17 cellular contexts compared by ENCODE assay signal in genomic region chr9:93965830-93966577, GRCh38. TPM values are rescaled to one million over a fixed set of nuclear protein-coding genes. Genes with fewer than 3 reads are reported as not detected.
A peak's percentile ranks its signal among the peaks of the same experiment; 100 is the strongest.
DNase-seq lines count a peak whose midpoint lies in the region; ATAC-seq and TF ChIP-seq lines count a peak whose summit lies in the region.
"Had no signal": no experiment of that assay in that cellular context is flagged by ENCODE, and none has a peak within 500 bp of the region (broad histone marks: within the 10 kb centered on the region; RNA-seq: fewer than 3 reads in every experiment).

No MANE protein-coding gene starts in this region.

- H3K4me1 ChIP-seq in breast epithelium = no peaks in the 10 kb centered on the region
- no peaks in the 10 kb centered on the region for H3K4me1 ChIP-seq in PC-9 (replicated peaks; ENCODE audit: insufficient read depth)
- H3K4me1 ChIP-seq in hepatocyte (ENCODE audit: insufficient read depth) = peaks cover 3% of the 10 kb centered on the region
- H3K4me1 ChIP-seq: gastrocnemius medialis, HAP-1 had no signal

- H3K79me2 ChIP-seq in PC-9 (ENCODE audit: low read depth) (no peaks in the 10 kb centered on the region), hepatocyte (no peaks in the 10 kb centered on the region)

- BruUV-seq in MCF 10A (replicated peaks; lab: Mats Ljungman, UMichigan) (no TSS peak), PC-9 (replicated peaks; lab: Mats Ljungman, UMichigan) (no TSS peak)

- H2AFZ ChIP-seq in PC-9 (no peak overlapping the region), hepatocyte (no peak overlapping the region)

- H3K4me3 Mint-ChIP-seq in MCF 10A (ENCODE audit: unreplicated experiment) (no peak overlapping the region), type B pancreatic cell (no peak overlapping the region)

- H3K27ac ChIP-seq in breast epithelium (no peak overlapping the region), PC-9 (no peak overlapping the region), hepatocyte (no peak overlapping the region)
- H3K27ac ChIP-seq: gastrocnemius medialis, upper lobe of right lung had no signal

- H3K27me3 Mint-ChIP-seq in MCF 10A (ENCODE audit: insufficient read depth, unreplicated experiment) (no peaks in the 10 kb centered on the region), type B pancreatic cell (peaks cover 46% of the 10 kb centered on the region)

- H3K36me3 ChIP-seq in breast epithelium (no peaks in the 10 kb centered on the region), PC-9 (ENCODE audit: low read depth) (no peaks in the 10 kb centered on the region), hepatocyte (replicated peaks; ENCODE audit: insufficient read depth, low read depth) (no peaks in the 10 kb centered on the region)
- H3K36me3 ChIP-seq: gastrocnemius medialis, HAP-1, upper lobe of right lung had no signal

- H3K9me3 ChIP-seq in breast epithelium = no peaks in the 10 kb centered on the region
- no peaks in the 10 kb centered on the region for H3K9me3 ChIP-seq in PC-9 (ENCODE audit: insufficient read depth, low read depth)
- no peaks in the 10 kb centered on the region for H3K9me3 ChIP-seq in hepatocyte (ENCODE audit: low read depth)
- H3K9me3 ChIP-seq: gastrocnemius medialis, HAP-1, upper lobe of right lung had no signal

- no peaks in the 10 kb centered on the region for H3K9me3 Mint-ChIP-seq in MCF 10A (ENCODE audit: unreplicated experiment)
- H3K9me3 Mint-ChIP-seq in type B pancreatic cell = no peaks in the 10 kb centered on the region

- H3K9me2 ChIP-seq in PC-9 (ENCODE audit: insufficient read depth) (no peaks in the 10 kb centered on the region), hepatocyte (replicated peaks; ENCODE audit: insufficient read depth) (no peaks in the 10 kb centered on the region)

- H3K36me3 Mint-ChIP-seq in MCF 10A (ENCODE audit: insufficient read depth, unreplicated experiment) = no peaks in the 10 kb centered on the region
- no peaks in the 10 kb centered on the region for H3K36me3 Mint-ChIP-seq in type B pancreatic cell

- TF ChIP-seq POLR2A in breast epithelium (IDR thresholded peaks at IDR 0.05) = no peak

- peaks cover 17% of the 10 kb centered on the region for H3K4me1 Mint-ChIP-seq in MCF 10A (ENCODE audit: insufficient read depth, unreplicated experiment)
- H3K4me1 Mint-ChIP-seq in type B pancreatic cell (ENCODE audit: unreplicated experiment) = peaks cover 6% of the 10 kb centered on the region

- H3K4me2 ChIP-seq in PC-9 (no peak overlapping the region), hepatocyte (no peak overlapping the region)

- POLR2A ChIA-PET in MCF 10A (lab: Yijun Ruan, JAX) (interaction anchor here (0.6 kb wide), 1 partner anchor 230 kb away, joined by 4 read pairs; no protein-coding TSS in a partner anchor), PC-9 (lab: Charles Lee; ENCODE audit: unreplicated experiment) (no interaction called here)

- H3K4me3 ChIP-seq in breast epithelium (no peak overlapping the region), PC-9 (no peak overlapping the region), hepatocyte (no peak overlapping the region)
- H3K4me3 ChIP-seq: gastrocnemius medialis, HAP-1, upper lobe of right lung had no signal

- CTCF ChIA-PET in MCF 10A (lab: Yijun Ruan, JAX) (interaction anchor here (0.5 to 6.3 kb wide), 14 partner anchors 10 to 1364 kb away, joined by 3 to 109 read pairs (median 5); no protein-coding TSS in a partner anchor), PC-9 (lab: Charles Lee) (interaction anchor here (0.6 to 1.3 kb wide), 4 partner anchors 47 to 675 kb away, joined by 3 to 14 read pairs (median 9); no protein-coding TSS in a partner anchor)

- ATAC-seq in HG03159 (IDR thresholded peaks at IDR 0.05; ENCODE audit: unreplicated experiment) = no peak
- ATAC-seq: gastrocnemius medialis, upper lobe of right lung had no signal

- H3F3A ChIP-seq in PC-9 (ENCODE audit: insufficient read depth, low read depth) = no peaks in the 10 kb centered on the region

- peak; percentile 38 for DNase-seq in MCF 10A (ENCODE audit: unreplicated experiment)
- DNase-seq in breast epithelium (ENCODE audit: low spot score in 2 of 2) = no peak
- peak in 1 of 2 experiments; percentile 37 for DNase-seq in PC-9
- DNase-seq in hepatocyte (ENCODE audit: low spot score) = no peak
- DNase-seq in type B pancreatic cell (ENCODE audit: extremely low spot score, unreplicated experiment) = no peak
- DNase-seq in HuH-7 (ENCODE audit: low spot score) = no peak
- DNase-seq in HPDE6-E6E7 (ENCODE audit: extremely low spot score) = no peak
- DNase-seq: ACHN; aorta; effector CD8-positive, alpha-beta T cell; gastrocnemius medialis; NCI-H1417 treated with DMSO at 0.1 percent for 48 hours; NCI-H69; upper lobe of right lung had no signal

- intact Hi-C loops in MCF 10A (cut with micrococcal nuclease) = no loop called here
- intact Hi-C loops in breast epithelium (cut with DNase I; ENCODE audit: low total_unique reads) = no loop called here
- intact Hi-C loops in PC-9 (cut with micrococcal nuclease; ENCODE audit: unreplicated experiment) = loop anchor here (2.0 to 10.0 kb wide), 2 partner anchors 247 to 401 kb away; no protein-coding TSS in a partner anchor

- peaks cover 0 to 8% of the 10 kb centered on the region in 2 donors for H3K27me3 ChIP-seq in breast epithelium
- H3K27me3 ChIP-seq in PC-9 (ENCODE audit: insufficient read depth, low read depth) = peaks cover 1% of the 10 kb centered on the region; the same call in 1 of the 2 replicates
- H3K27me3 ChIP-seq in hepatocyte = peaks cover 13% of the 10 kb centered on the region

- H4K20me1 ChIP-seq in PC-9 (ENCODE audit: insufficient read depth) (no peaks in the 10 kb centered on the region), hepatocyte (ENCODE audit: insufficient read depth, poor library complexity, severe bottlenecking) (no peaks in the 10 kb centered on the region)

- WGBS in hepatocyte (ENCODE audit: low lambda C conversion rate, missing lambda C conversion rate) = 75% methylated on average over 11 of the region's 11 CpGs

- H3K27ac Mint-ChIP-seq in MCF 10A (ENCODE audit: low read depth, unreplicated experiment) (no peak overlapping the region), type B pancreatic cell (no peak overlapping the region)

- TF ChIP-seq CTCF in MCF 10A (IDR thresholded peaks at IDR 0.05; ENCODE audit: unreplicated experiment) (peak; percentile 25), breast epithelium (IDR thresholded peaks at IDR 0.05) (peak in 1 of 3 donors; percentile 21), PC-9 (conservative IDR thresholded peaks at IDR 0.05) (peak; percentile 34; the same call in 1 of the 2 replicates), hepatocyte (IDR thresholded peaks at IDR 0.05; ENCODE audit: poor library complexity) (peak; percentile 40), type B pancreatic cell (conservative IDR thresholded peaks at IDR 0.05) (peak; percentile 40)

RNA-seq across cellular contexts. Expression of gene BARX1, which starts 10.8 kb away (rescaled TPM):
- 0.23 TPM in 1 of 2 replicates, not detected in the other for total RNA-seq in MCF 10A (2022)
- total RNA-seq in breast epithelium = 1 to 10 TPM in 2 of 3 donors, not detected in 1; 2.6 to 2.9 TPM
- not detected in 2 replicates for total RNA-seq in PC-9 (2021)
- 0.20 and 0.50 TPM in 2 replicates for total RNA-seq in hepatocyte
- 0.47 TPM in 1 of 2 replicates, not detected in the other for polyA plus RNA-seq in hepatocyte
- total RNA-seq in type B pancreatic cell (ENCODE audit: low replicate concordance) = 0.71 and 11.8 TPM in 2 replicates
- total RNA-seq: gastrocnemius medialis, upper lobe of right lung had no signal
- polyA plus RNA-seq: aorta, neural cell had no signal
